ENCODE assay signal across 17 cellular contexts in genomic region chr11:128626913-128627665, GRCh38. TPM values are rescaled to one million over a fixed set of nuclear protein-coding genes. Genes with fewer than 3 reads are reported as not detected.
DNase-seq lines count a peak whose midpoint lies in the region; ATAC-seq and TF ChIP-seq lines count a peak whose summit lies in the region.
"Had no signal": no experiment of that assay in that cellular context is flagged by ENCODE, and none has a peak within 500 bp of the region (broad histone marks: within the 10 kb centered on the region; RNA-seq: fewer than 3 reads in every experiment).

No MANE protein-coding gene starts in this region.

- no peaks in the 10 kb centered on the region for H3K79me2 ChIP-seq in neural progenitor cell (ENCODE audit: low read depth)
- no peaks in the 10 kb centered on the region for H3K79me2 ChIP-seq in SK-N-SH (ENCODE audit: insufficient read depth)

- WGBS in ovary, 3 donors: 87 to 92% (median 91%) methylated on average over 16 of the region's 16 CpGs
- WGBS in SK-N-SH (ENCODE audit: low lambda C conversion rate): 95% methylated on average over 14 of the region's 16 CpGs

- no peaks in the 10 kb centered on the region for H4K20me1 ChIP-seq in BLaER1 treated with 17β-estradiol and CSF1 and Interleukin-3, amounts not matched to agents 10 nM and 100 nM
- H4K20me1 ChIP-seq in neural progenitor cell (ENCODE audit: low read depth) (no peaks in the 10 kb centered on the region), SK-N-SH (ENCODE audit: insufficient read depth) (no peaks in the 10 kb centered on the region)

- H3K27ac Mint-ChIP-seq in CD8-positive, alpha-beta memory T cell: peak overlapping the region; percentile 88 to 99 (median 98)
- peak overlapping the region; percentile 98 for H3K27ac Mint-ChIP-seq in activated naive CD8-positive, alpha-beta T cell
- peak overlapping the region; percentile 25 for H3K27ac Mint-ChIP-seq in neural progenitor cell
- H3K27ac Mint-ChIP-seq: HFFc6, mesothelial cell of epicardium had no signal

- H3K9me3 ChIP-seq in BLaER1 treated with 17β-estradiol and CSF1 and Interleukin-3, amounts not matched to agents 10 nM and 100 nM (replicated peaks in 1 of 11): no peaks in the 10 kb centered on the region
- no peaks in the 10 kb centered on the region for H3K9me3 ChIP-seq in CD8-positive, alpha-beta memory T cell (ENCODE audit: low read length)
- H3K9me3 ChIP-seq in neural progenitor cell (ENCODE audit: low read depth) (no peaks in the 10 kb centered on the region), ovary (no peaks in the 10 kb centered on the region), SK-N-SH (no peaks in the 10 kb centered on the region)
- H3K9me3 ChIP-seq: adrenal gland, gastrocnemius medialis had no signal

- H3K9me2 ChIP-seq in SK-N-SH: no peaks in the 10 kb centered on the region

- intact Hi-C loops in ovary (cut with DNase I): loop anchor here in 3 of 4 donors (5.0 to 10.0 kb wide), 3 partner anchors 72 to 335 kb away; no protein-coding TSS in a partner anchor

- TF ChIP-seq EP300 in ovary (IDR thresholded peaks at IDR 0.05): no peak
- no peak for TF ChIP-seq EP300 in SK-N-SH (IDR thresholded peaks at IDR 0.05; ENCODE audit: borderline replicate concordance in 1 of 2, low read depth in 1 of 2, low read length in 1 of 2)

- TF ChIP-seq POLR2A in ovary (IDR thresholded peaks at IDR 0.05): no peak

- no peak for DNase-seq in CD8-positive, alpha-beta memory T cell
- no peak for DNase-seq in neural progenitor cell (ENCODE audit: low spot score)
- DNase-seq in ovary: no peak
- no peak for DNase-seq in SK-N-SH
- DNase-seq: activated CD4-positive, alpha-beta T cell treated with anti-CD3 and anti-CD28 coated beads, Interleukin-2, amount 50 U/mL, for 1 hour; adrenal gland; cerebellar nuclear complex; EL; gastrocnemius medialis; HFFc6; NCI-H524 treated with DMSO at 0.1 percent for 48 hours had no signal

- H3K4me2 ChIP-seq in BLaER1 treated with 17β-estradiol and CSF1 and Interleukin-3, amounts not matched to agents 10 nM and 100 nM: peak overlapping the region; percentile 59 to 88 (median 77)
- H3K4me2 ChIP-seq in neural progenitor cell: no peak overlapping the region
- H3K4me2 ChIP-seq in SK-N-SH: no peak overlapping the region

- TF ChIP-seq CTCF in neural progenitor cell (IDR thresholded peaks at IDR 0.05): no peak
- TF ChIP-seq CTCF in ovary (IDR thresholded peaks at IDR 0.05): no peak
- no peak for TF ChIP-seq CTCF in SK-N-SH (IDR thresholded peaks at IDR 0.05)

- no peak for TF ChIP-seq RAD21 in SK-N-SH (IDR thresholded peaks at IDR 0.05; ENCODE audit: low read length)

- CTCF ChIA-PET in CD8-positive, alpha-beta memory T cell (lab: Charles Lee): interaction anchor here (1.8 to 7.0 kb wide), 3 partner anchors 108 to 455 kb away, joined by 13 to 94 read pairs (median 82); no protein-coding TSS in a partner anchor
- CTCF ChIA-PET in SK-N-SH (lab: Yijun Ruan, JAX): interaction anchor here (1.0 to 7.2 kb wide), 7 partner anchors 17 to 469 kb away, joined by 3 to 209 read pairs (median 8); no protein-coding TSS in a partner anchor

- H3K27me3 Mint-ChIP-seq in CD8-positive, alpha-beta memory T cell: no peaks in the 10 kb centered on the region
- no peaks in the 10 kb centered on the region for H3K27me3 Mint-ChIP-seq in activated naive CD8-positive, alpha-beta T cell
- H3K27me3 Mint-ChIP-seq in neural progenitor cell (ENCODE audit: insufficient read depth, low read depth): peaks cover 9% of the 10 kb centered on the region

- no peaks in the 10 kb centered on the region; a peak in 1 of 22 replicates for H3K27me3 ChIP-seq in BLaER1 treated with 17β-estradiol and CSF1 and Interleukin-3, amounts not matched to agents 10 nM and 100 nM
- no peaks in the 10 kb centered on the region for H3K27me3 ChIP-seq in CD8-positive, alpha-beta memory T cell (ENCODE audit: insufficient read depth, low read length, poor library complexity, severe bottlenecking)
- H3K27me3 ChIP-seq in neural progenitor cell (peaks cover 6% of the 10 kb centered on the region), ovary (no peaks in the 10 kb centered on the region), SK-N-SH (ENCODE audit: insufficient read depth) (no peaks in the 10 kb centered on the region)
- H3K27me3 ChIP-seq: adrenal gland, gastrocnemius medialis had no signal

- H2AFZ ChIP-seq in neural progenitor cell (replicated peaks) (no peak overlapping the region), SK-N-SH (ENCODE audit: low read depth) (no peak overlapping the region)

- no peaks in the 10 kb centered on the region for H3K9me3 Mint-ChIP-seq in CD8-positive, alpha-beta memory T cell
- no peaks in the 10 kb centered on the region for H3K9me3 Mint-ChIP-seq in activated naive CD8-positive, alpha-beta T cell (ENCODE audit: low read depth)
- no peaks in the 10 kb centered on the region for H3K9me3 Mint-ChIP-seq in neural progenitor cell
- H3K9me3 Mint-ChIP-seq: CD14-positive monocyte, HFFc6, mesothelial cell of epicardium had no signal

- no peaks in the 10 kb centered on the region for H3K36me3 Mint-ChIP-seq in CD8-positive, alpha-beta memory T cell
- no peaks in the 10 kb centered on the region for H3K36me3 Mint-ChIP-seq in activated naive CD8-positive, alpha-beta T cell
- H3K36me3 Mint-ChIP-seq in neural progenitor cell: no peaks in the 10 kb centered on the region
- H3K36me3 Mint-ChIP-seq: CD14-positive monocyte, mesothelial cell of epicardium had no signal

- no peak for ATAC-seq in GM18861 (IDR thresholded peaks at IDR 0.05; ENCODE audit: unreplicated experiment)
- ATAC-seq: gastrocnemius medialis had no signal

- H3K4me1 ChIP-seq in BLaER1 treated with 17β-estradiol and CSF1 and Interleukin-3, amounts not matched to agents 10 nM and 100 nM: peaks cover 60 to 100% (median 96%) of the 10 kb centered on the region in 10 experiments
- peaks cover 89% of the 10 kb centered on the region for H3K4me1 ChIP-seq in CD8-positive, alpha-beta memory T cell (ENCODE audit: insufficient read depth, low read length)
- H3K4me1 ChIP-seq in neural progenitor cell (peaks cover 3% of the 10 kb centered on the region), ovary (ENCODE audit: insufficient read depth) (no peaks in the 10 kb centered on the region), SK-N-SH (ENCODE audit: control insufficient read depth in 1 of 2, insufficient read depth in 2 of 2, low read depth in 1 of 2, low read length in 1 of 2) (peaks cover 0 to 14% of the 10 kb centered on the region in 2 experiments; a peak in 2 of 4 replicates)

- peak overlapping the region; percentile 45 to 81 (median 67) for H3K4me3 Mint-ChIP-seq in CD8-positive, alpha-beta memory T cell
- peak overlapping the region; percentile 81 for H3K4me3 Mint-ChIP-seq in activated naive CD8-positive, alpha-beta T cell
- no peak overlapping the region for H3K4me3 Mint-ChIP-seq in neural progenitor cell
- H3K4me3 Mint-ChIP-seq: CD14-positive monocyte, HFFc6, mesothelial cell of epicardium had no signal

- no peaks in the 10 kb centered on the region for H3K36me3 ChIP-seq in BLaER1 treated with 17β-estradiol and CSF1 and Interleukin-3, amounts not matched to agents 10 nM and 100 nM
- no peaks in the 10 kb centered on the region for H3K36me3 ChIP-seq in CD8-positive, alpha-beta memory T cell (ENCODE audit: insufficient read depth, low read length)
- H3K36me3 ChIP-seq in neural progenitor cell: no peaks in the 10 kb centered on the region
- no peaks in the 10 kb centered on the region for H3K36me3 ChIP-seq in ovary
- no peaks in the 10 kb centered on the region for H3K36me3 ChIP-seq in SK-N-SH (replicated peaks in 1 of 2; ENCODE audit: control insufficient read depth in 1 of 2, insufficient read depth in 2 of 2, low read length in 1 of 2)
- H3K36me3 ChIP-seq: adrenal gland, gastrocnemius medialis had no signal

- peak overlapping the region in 8 of 11 experiments; percentile 11 to 79 (median 70); a peak in 12 of 22 replicates for H3K27ac ChIP-seq in BLaER1 treated with 17β-estradiol and CSF1 and Interleukin-3, amounts not matched to agents 10 nM and 100 nM
- peak overlapping the region; percentile 49 for H3K27ac ChIP-seq in CD8-positive, alpha-beta memory T cell (ENCODE audit: low read depth, low read length)
- H3K27ac ChIP-seq in neural progenitor cell (no peak overlapping the region), ovary (no peak overlapping the region), SK-N-SH (ENCODE audit: low read depth in 2 of 2, low read length in 1 of 2) (no peak overlapping the region)
- H3K27ac ChIP-seq: gastrocnemius medialis had no signal

- H3F3A ChIP-seq in neural progenitor cell (ENCODE audit: low read depth) (no peaks in the 10 kb centered on the region), SK-N-SH (replicated peaks; ENCODE audit: insufficient read depth) (no peaks in the 10 kb centered on the region)

- POLR2A ChIA-PET in CD8-positive, alpha-beta memory T cell (lab: Charles Lee): interaction anchor here (0.6 to 2.7 kb wide), 4 partner anchors 22 to 134 kb away, joined by 4 to 17 read pairs (median 4); no protein-coding TSS in a partner anchor
- POLR2A ChIA-PET in SK-N-SH (lab: Yijun Ruan, JAX): interaction anchor here (1.0 kb wide), 1 partner anchor 8 kb away, joined by 3 read pairs; no protein-coding TSS in a partner anchor

- H3K9ac ChIP-seq in BLaER1 treated with 17β-estradiol and CSF1 and Interleukin-3, amounts not matched to agents 10 nM and 100 nM: peak overlapping the region in 3 of 11 experiments; percentile 40 to 63 (median 58); a peak in 4 of 22 replicates
- H3K9ac ChIP-seq in neural progenitor cell: no peak overlapping the region
- H3K9ac ChIP-seq in SK-N-SH: no peak overlapping the region
- H3K9ac ChIP-seq: KMS-11 had no signal

- no peak overlapping the region for H3K4me3 ChIP-seq in BLaER1 treated with 17β-estradiol and CSF1 and Interleukin-3, amounts not matched to agents 10 nM and 100 nM
- H3K4me3 ChIP-seq in CD8-positive, alpha-beta memory T cell (ENCODE audit: low read length): peak overlapping the region; percentile 46
- no peak overlapping the region for H3K4me3 ChIP-seq in neural progenitor cell
- H3K4me3 ChIP-seq in ovary: no peak overlapping the region
- no peak overlapping the region for H3K4me3 ChIP-seq in SK-N-SH (ENCODE audit: low read depth in 2 of 2, low read length in 1 of 2)
- H3K4me3 ChIP-seq: adrenal gland, gastrocnemius medialis had no signal

- H3K4me1 Mint-ChIP-seq in CD8-positive, alpha-beta memory T cell: peaks cover 96 to 99% (median 99%) of the 10 kb centered on the region in 3 donors
- peaks cover 97% of the 10 kb centered on the region for H3K4me1 Mint-ChIP-seq in activated naive CD8-positive, alpha-beta T cell (ENCODE audit: low read depth)
- H3K4me1 Mint-ChIP-seq in neural progenitor cell: peaks cover 35% of the 10 kb centered on the region

RNA-seq across cellular contexts. Expression of gene ETS1, which starts 39.7 kb away (rescaled TPM):
- 100 to 1,000 TPM; 405 to 411 TPM for total RNA-seq in CD8-positive, alpha-beta memory T cell
- 386 TPM for polyA plus RNA-seq in CD8-positive, alpha-beta memory T cell
- 0.54 and 0.93 TPM in 2 replicates for total RNA-seq in neural progenitor cell (ENCODE audit: low replicate concordance)
- total RNA-seq in ovary: 10 to 100 TPM; 24.4 to 68.0 (median 40.4) TPM
- 10 to 100 TPM; 33.2 to 64.8 TPM for polyA plus RNA-seq in ovary
- polyA plus RNA-seq in SK-N-SH (2012; rRNA removed): 14.5 and 17.4 TPM in 2 replicates
- 14.8 and 15.5 TPM in 2 replicates for polyA plus RNA-seq in SK-N-SH (2012; cell fraction: cytosol; rRNA removed)
- polyA plus RNA-seq in SK-N-SH (2012; cell fraction: nucleus; rRNA removed): 11.9 and 17.6 TPM in 2 replicates

Comparison
In these comparisons a context has a peak if more than half of its experiments do, and no peak if none do; other contexts are left out.
1. H3K27ac ChIP-seq: peak in BLaER1 treated with 17β-estradiol and CSF1 and Interleukin-3, amounts not matched to agents 10 nM and 100 nM (8 of 11) and CD8-positive, alpha-beta memory T cell (single experiment); none in neural progenitor cell (single experiment), ovary (0 of 2) and SK-N-SH (0 of 2).
2. H3K4me2 ChIP-seq: peak in BLaER1 treated with 17β-estradiol and CSF1 and Interleukin-3, amounts not matched to agents 10 nM and 100 nM (11 of 11); none in neural progenitor cell (single experiment) and SK-N-SH (single experiment).
3. H3K27ac Mint-ChIP-seq: peak in every context shown above with its lines; median percentile 98 in CD8-positive, alpha-beta memory T cell; 98 in activated naive CD8-positive, alpha-beta T cell; 25 in neural progenitor cell.
4. RNA of gene ETS1, which starts 39.7 kb away (total RNA-seq): 405 to 411 TPM in CD8-positive, alpha-beta memory T cell and 24.4 to 68.0 TPM in ovary; 0.54 to 0.93 TPM in neural progenitor cell; every median in the first group is over 10 times any median in the second.